ENCODE assay signal across 10 cellular contexts in genomic region chr4:55582773-55583172, GRCh38. TPM values are rescaled to one million over a fixed set of nuclear protein-coding genes. Genes with fewer than 3 reads are reported as not detected.
"Had no signal": no experiment of that assay in that cellular context is flagged by ENCODE, and none has a peak within 500 bp of the region (broad histone marks: within the 10 kb centered on the region; RNA-seq: fewer than 3 reads in every experiment).

No MANE protein-coding gene starts in this region.

RNA-seq across cellular contexts. Expression of gene PDCL2, which starts 9.3 kb away (rescaled TPM):
- total RNA-seq: LHCN-M2, MCF 10A, NCI-H460, OCI-LY7, PC-9, Right ventricle myocardium inferior, RPMI7951, SJCRH30, SK-MEL-5, T-cell had no signal

RNA-seq across cellular contexts. Expression of gene NMU, which starts 53.3 kb away (rescaled TPM):
- total RNA-seq: OCI-LY7, Right ventricle myocardium inferior, SK-MEL-5 had no signal
